22 cellular contexts compared by ENCODE assay signal in the genomic region with DNA sequence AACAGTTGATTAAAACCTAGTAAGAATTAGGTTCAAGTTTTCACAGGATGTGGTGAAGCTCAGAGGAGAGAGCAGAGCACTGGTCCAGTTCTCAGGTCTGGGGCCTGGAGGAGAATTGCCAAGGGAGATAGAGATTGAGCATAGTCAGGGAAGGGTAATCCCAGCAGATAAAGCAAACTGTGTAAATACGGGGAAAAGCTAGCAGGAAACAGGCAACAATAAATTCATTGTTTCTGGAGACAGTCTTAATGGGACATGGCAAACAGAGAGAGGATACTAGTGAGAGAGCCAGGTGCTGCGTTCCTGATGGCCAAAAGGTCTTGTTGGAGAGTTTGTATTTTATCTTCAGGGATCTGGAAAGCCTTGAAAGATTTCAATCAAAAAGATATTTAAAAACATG.
DNase-seq lines count a peak whose midpoint lies in the region; ATAC-seq, FAIRE-seq and TF ChIP-seq lines count a peak whose summit lies in the region.
"Had no signal": no experiment of that assay in that cellular context is flagged by ENCODE, and none has a peak within 500 bp of the region (broad histone marks: within the 10 kb centered on the region; RNA-seq: fewer than 3 reads in every experiment).

No MANE protein-coding gene starts in this region.

- ATAC-seq in A549 (no peak), HG03025 (IDR thresholded peaks at IDR 0.05; ENCODE audit: low FRiP score, unreplicated experiment) (no peak), HG02588 (IDR thresholded peaks at IDR 0.05; ENCODE audit: unreplicated experiment) (no peak)
- ATAC-seq: activated T-cell treated with anti-CD3 and anti-CD28 coated beads, Interleukin-2, amount 50 U/mL, for 72 hours; left lobe of liver had no signal

- H3K14ac ChIP-seq in H9 (ENCODE audit: insufficient read depth, low read length): no peak overlapping the region
- H3K14ac ChIP-seq in mesenchymal stem cell (ENCODE audit: low read length in 2 of 2): no peak overlapping the region

- 17% methylated on average over 2 of the region's 2 CpGs for WGBS in A549 (ENCODE audit: missing lambda C conversion rate)
- no CpG with 5 or more reads among the region's 2 CpGs for WGBS in H9 (ENCODE audit: extremely low coverage, insufficient read length, low lambda C conversion rate)
- 59% methylated on average over 2 of the region's 2 CpGs for WGBS in mesenchymal stem cell

- H3K79me1 ChIP-seq in H9 (ENCODE audit: insufficient read depth, low read depth, low read length, poor library complexity, severe bottlenecking) (no peaks in the 10 kb centered on the region), mesenchymal stem cell (replicated peaks; ENCODE audit: low read length, poor library complexity, severe bottlenecking) (peaks cover 5% of the 10 kb centered on the region)

- no peaks in the 10 kb centered on the region for H4K20me1 ChIP-seq in H9 (ENCODE audit: control insufficient read depth, insufficient read depth, insufficient read length)

- H3K9ac ChIP-seq in H9 (ENCODE audit: extremely low read depth, insufficient read length, low read length) (no peak overlapping the region), mesenchymal stem cell (ENCODE audit: low read length) (no peak overlapping the region)

- peaks cover 0 to 2% (median 0%) of the 10 kb centered on the region in 3 experiments; a peak in 1 of 7 replicates for H3K36me3 Mint-ChIP-seq in H9 (ENCODE audit: insufficient read depth in 1 of 3, low read depth in 3 of 3)
- H3K36me3 Mint-ChIP-seq: activated naive CD4-positive, alpha-beta T cell treated with anti-CD3 and anti-CD28 coated beads, Interleukin-2, amount 10 ng/mL, durations not matched to agents 7 days and 5 days had no signal

- H3K4me3 Mint-ChIP-seq in H9: no peak overlapping the region
- H3K4me3 Mint-ChIP-seq: activated naive CD4-positive, alpha-beta T cell treated with anti-CD3 and anti-CD28 coated beads, Interleukin-2, amount 10 ng/mL, durations not matched to agents 7 days and 5 days; activated T-cell treated with anti-CD3 and anti-CD28 coated beads, Interleukin-2, amount 50 U/mL, for 72 hours had no signal

- TF ChIP-seq CTCF in A549 (IDR thresholded peaks at IDR 0.05) (no peak), H9 (conservative IDR thresholded peaks at IDR 0.05) (no peak)

- H3K4ac ChIP-seq in H9 (ENCODE audit: low read depth, low read length): no peak overlapping the region
- H3K4ac ChIP-seq in mesenchymal stem cell (ENCODE audit: low read depth in 1 of 2, low read length in 2 of 2): no peak overlapping the region

- H3K9me3 ChIP-seq in A549: no peaks in the 10 kb centered on the region
- H3K9me3 ChIP-seq in H9 (ENCODE audit: control insufficient read depth, low read depth, low read length): no peaks in the 10 kb centered on the region
- no peaks in the 10 kb centered on the region for H3K9me3 ChIP-seq in mesenchymal stem cell (ENCODE audit: control insufficient read depth, low read length)

- TF ChIP-seq POLR2A in A549 (IDR thresholded peaks at IDR 0.05; ENCODE audit: low read length): no peak

- H2BK120ac ChIP-seq in H9 (ENCODE audit: low read depth, low read length, poor library complexity, severe bottlenecking): peak overlapping the region; percentile 6
- H2BK120ac ChIP-seq in mesenchymal stem cell (ENCODE audit: low read depth, low read length): no peak overlapping the region

- no peaks in the 10 kb centered on the region for H3K9me3 Mint-ChIP-seq in H9
- H3K9me3 Mint-ChIP-seq: activated naive CD4-positive, alpha-beta T cell treated with anti-CD3 and anti-CD28 coated beads, Interleukin-2, amount 10 ng/mL, durations not matched to agents 7 days and 5 days; activated T-cell treated with anti-CD3 and anti-CD28 coated beads, Interleukin-2, amount 50 U/mL, for 72 hours had no signal

- H4K5ac ChIP-seq in H9 (ENCODE audit: insufficient read length, low read depth, low read length): no peak overlapping the region

- CTCF ChIA-PET in A549 (lab: Yijun Ruan, JAX): no interaction called here

- TF ChIP-seq RAD21 in A549 (conservative IDR thresholded peaks at IDR 0.05 in 1 of 2, IDR thresholded peaks at IDR 0.05 in 1 of 2): no peak

- H3K4me3 ChIP-seq in A549 (no peak overlapping the region), mesenchymal stem cell (ENCODE audit: insufficient read depth in 1 of 2, low read depth in 1 of 2, low read length in 2 of 2) (no peak overlapping the region)

- FAIRE-seq in A549 (lab: Jason Lieb, UNC): no peak
- FAIRE-seq: urothelium cell line had no signal

- H2AFZ ChIP-seq in H9 (ENCODE audit: low read length) (no peak overlapping the region), mesenchymal stem cell (ENCODE audit: low read depth, low read length) (no peak overlapping the region)

- H3K23me2 ChIP-seq in H9 (ENCODE audit: insufficient read length, low read depth, low read length, poor library complexity, severe bottlenecking): no peaks in the 10 kb centered on the region

- H2BK12ac ChIP-seq in H9 (ENCODE audit: insufficient read length, low read depth, low read length) (no peak overlapping the region), mesenchymal stem cell (ENCODE audit: low read length in 2 of 2) (no peak overlapping the region)

- H3K4me1 ChIP-seq in A549 (peaks cover 100% of the 10 kb centered on the region), H9 (ENCODE audit: insufficient read depth, low read length) (peaks cover 7% of the 10 kb centered on the region; the same call in 1 of the 2 replicates), mesenchymal stem cell (ENCODE audit: control insufficient read depth, insufficient read depth, low read depth, low read length) (peaks cover 5% of the 10 kb centered on the region)

- H3K27ac ChIP-seq in A549 (peak overlapping the region; percentile 87 to 97), H9 (ENCODE audit: insufficient read length, low read depth, low read length) (no peak overlapping the region), mesenchymal stem cell (ENCODE audit: low read length, poor library complexity, severe bottlenecking) (no peak overlapping the region)
- H3K27ac ChIP-seq: C4-2B had no signal

- no peaks in the 10 kb centered on the region for H3K79me2 ChIP-seq in H9 (ENCODE audit: insufficient read depth, low read length)

- no peak overlapping the region for H3K27ac Mint-ChIP-seq in H9
- H3K27ac Mint-ChIP-seq: activated naive CD4-positive, alpha-beta T cell treated with anti-CD3 and anti-CD28 coated beads, Interleukin-2, amount 10 ng/mL, durations not matched to agents 7 days and 5 days; activated T-cell treated with anti-CD3 and anti-CD28 coated beads, Interleukin-2, amount 50 U/mL, for 72 hours had no signal

- no peaks in the 10 kb centered on the region for H3K27me3 Mint-ChIP-seq in H9 (ENCODE audit: low read depth)

- H2BK5ac ChIP-seq in H9 (ENCODE audit: insufficient read length, low read length): no peak overlapping the region
- no peak overlapping the region for H2BK5ac ChIP-seq in mesenchymal stem cell (ENCODE audit: low read depth, low read length, poor library complexity, severe bottlenecking)

- no peak overlapping the region for H3K56ac ChIP-seq in H9 (ENCODE audit: insufficient read length, low read depth, low read length)

- H4K91ac ChIP-seq in H9 (ENCODE audit: insufficient read length, low read depth, low read length) (no peak overlapping the region), mesenchymal stem cell (ENCODE audit: low read length) (no peak overlapping the region)

- H3K18ac ChIP-seq in H9 (ENCODE audit: insufficient read length, low read depth, low read length): no peak overlapping the region
- H3K18ac ChIP-seq in mesenchymal stem cell (ENCODE audit: low read depth in 1 of 2, low read length in 2 of 2): no peak overlapping the region

- H2AK5ac ChIP-seq in H9 (ENCODE audit: insufficient read length, low read length) (no peak overlapping the region), mesenchymal stem cell (ENCODE audit: low read length, severe bottlenecking) (peak overlapping the region; percentile 88)

- POLR2A ChIA-PET in A549 (lab: Yijun Ruan, JAX): no interaction called here

- no peak overlapping the region for H3T11ph ChIP-seq in H9 (ENCODE audit: low read length)

- H3K23ac ChIP-seq in H9 (ENCODE audit: insufficient read length, low read depth, low read length) (no peak overlapping the region), mesenchymal stem cell (ENCODE audit: low read length in 2 of 2) (no peak overlapping the region)

- H3K4me1 Mint-ChIP-seq in H9: peaks cover 41 to 42% of the 10 kb centered on the region in 2 experiments

- TF ChIP-seq EP300 in A549 (IDR thresholded peaks at IDR 0.05): no peak

- DNase-seq in A549 (ENCODE audit: low read depth in 1 of 2, low spot score in 1 of 2) (no peak), H9 (no peak), NCI-H69 (lab: John Stamatoyannopoulos, UW) (peak; percentile 79), mesenchymal stem cell (no peak), DMS79 treated with DMSO at 0.1 percent for 48 hours (lab: John Stamatoyannopoulos, UW) (no peak)
- no peak for DNase-seq in stimulated activated CD4-positive, alpha-beta T cell treated with anti-CD3 and anti-CD28 coated beads, Interleukin-4, amount 100 ng/mL, for 1 hour
- DNase-seq: activated naive CD4-positive, alpha-beta T cell treated with anti-CD3 and anti-CD28 coated beads, Interleukin-2, amount 10 ng/mL, durations not matched to agents 7 days and 5 days; activated T-cell treated with anti-CD3 and anti-CD28 coated beads, Interleukin-2, amount 50 U/mL, for 72 hours; aorta; central memory CD4-positive, alpha-beta T cell; DMS 273 treated with DMSO at 0.1 percent for 48 hours; GF-D8; Kasumi-1; NCI-H774; posterior cingulate gyrus; SIG-M5; substantia nigra had no signal

- H3K27me3 ChIP-seq in H9 (ENCODE audit: insufficient read depth, low read length) (no peaks in the 10 kb centered on the region; the same call in 1 of the 2 replicates), mesenchymal stem cell (ENCODE audit: control insufficient read depth in 1 of 2, insufficient read depth in 1 of 2, low read length in 2 of 2) (peaks cover 0 to 5% of the 10 kb centered on the region in 2 experiments)

- no peaks in the 10 kb centered on the region for H3K36me3 ChIP-seq in mesenchymal stem cell (ENCODE audit: control insufficient read depth in 1 of 2, insufficient read depth in 2 of 2, low read depth in 1 of 2, low read length in 2 of 2)

- H2BK15ac ChIP-seq in H9 (ENCODE audit: low read depth, low read length): no peak overlapping the region
- no peak overlapping the region for H2BK15ac ChIP-seq in mesenchymal stem cell (ENCODE audit: low read depth, poor library complexity, severe bottlenecking)

- no peak overlapping the region for H2BK20ac ChIP-seq in H9 (ENCODE audit: low read depth, low read length, poor library complexity, severe bottlenecking)

- no peak overlapping the region for H4K8ac ChIP-seq in H9 (replicated peaks; ENCODE audit: insufficient read length, low read depth, low read length)
- no peak overlapping the region for H4K8ac ChIP-seq in mesenchymal stem cell (ENCODE audit: low read length)

- H3K4me2 ChIP-seq in A549 (peak overlapping the region; percentile 44), H9 (ENCODE audit: insufficient read depth, insufficient read length, low read length) (no peak overlapping the region), mesenchymal stem cell (ENCODE audit: low read length, poor library complexity, severe bottlenecking) (no peak overlapping the region)

Comparison
In these comparisons a context has a peak if more than half of its experiments do, and no peak if none do; other contexts are left out.
1. H3K27ac ChIP-seq: peak in A549 (2 of 2); none in H9 (single experiment) and mesenchymal stem cell (single experiment).